Comparison of ENCODE assay signal across 32 cellular contexts in the genomic region with DNA sequence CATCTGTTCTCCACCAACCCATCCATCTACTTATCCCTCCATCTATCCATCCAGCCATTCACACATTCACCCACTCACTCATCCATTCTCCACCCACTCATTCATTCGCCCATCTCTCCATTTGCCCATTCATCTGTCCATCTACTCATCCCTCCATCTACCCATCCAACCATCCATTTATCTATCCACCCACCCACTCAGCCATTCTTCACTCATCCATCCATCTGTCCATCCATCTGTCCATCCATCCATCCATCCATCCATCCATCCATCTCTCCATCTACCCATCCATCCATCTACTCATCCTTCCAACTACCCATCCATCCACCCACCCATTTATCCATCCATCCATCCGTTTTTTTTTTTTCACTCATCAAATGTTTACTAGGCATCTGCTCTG. TPM values are rescaled to one million over a fixed set of nuclear protein-coding genes. Genes with fewer than 3 reads are reported as not detected.
"Had no signal": no experiment of that assay in that cellular context is flagged by ENCODE, and none has a peak within 500 bp of the region (broad histone marks: within the 10 kb centered on the region; RNA-seq: fewer than 3 reads in every experiment).

No MANE protein-coding gene starts in this region.

- ATAC-seq: natural killer cell; psoas muscle; right cardiac atrium; sciatic nerve; stimulated activated memory B cell treated with anti-CD40 and anti-IgM and Interleukin-4, amounts not matched to agents 10 μg/mL and 1 μg/mL and 100 μg/mL, for 72 hours; stimulated activated naive CD8-positive, alpha-beta T cell treated with anti-CD3 and anti-CD28 coated beads, Interleukin-15, amount 100 ng/mL, for 72 hours; stimulated activated naive CD8-positive, alpha-beta T cell treated with anti-CD3 and anti-CD28 coated beads, Interleukin-15, Interleukin-2, amounts not matched to agents 100 U/mL and 50 U/mL, for 24 hours; upper lobe of right lung had no signal

- H3K9ac ChIP-seq: neural progenitor cell, parathyroid adenoma had no signal

- H2AFZ ChIP-seq: neural progenitor cell, parathyroid adenoma had no signal

- H3K79me2 ChIP-seq: parathyroid adenoma had no signal

- H3K4me1 ChIP-seq: neural progenitor cell, parathyroid adenoma, psoas muscle, testis, tibial artery, upper lobe of right lung, uterus had no signal

- H3K27ac ChIP-seq: neural progenitor cell, ovary, parathyroid adenoma, psoas muscle, skin epidermis, spleen, suprapubic skin, testis, tibial artery, transverse colon, upper lobe of right lung, uterus had no signal

- H3K36me3 ChIP-seq: neural progenitor cell, ovary, spleen, suprapubic skin, tibial artery, transverse colon, upper lobe of right lung, uterus had no signal

- H3K4me2 ChIP-seq: neural progenitor cell, smooth muscle cell had no signal

- H3K4me3 ChIP-seq: neural progenitor cell, ovary, psoas muscle, skin epidermis, smooth muscle cell, spleen, suprapubic skin, testis, tibial artery, transverse colon, upper lobe of right lung, uterus had no signal

- H3K27me3 ChIP-seq: neural progenitor cell, ovary, testis, transverse colon, upper lobe of right lung, uterus had no signal

- DNase-seq: natural killer cell; occipital lobe; ovary; posterior cingulate gyrus; psoas muscle; right cardiac atrium; spleen; stimulated activated CD4-positive, alpha-beta T cell treated with anti-CD3 and anti-CD28 coated beads, Interleukin-12 subunit alpha, Interleukin-12 subunit beta, amount 100 ng/mL, for 4 hours; stimulated activated CD4-positive, alpha-beta T cell treated with anti-CD3 and anti-CD28 coated beads, Interleukin-1b, Interleukin-23, amount 100 ng/mL, for 48 hours; stimulated activated CD4-positive, alpha-beta T cell treated with anti-CD3 and anti-CD28 coated beads, Interleukin-4, amount 100 ng/mL, for 1 hour; stimulated activated CD4-positive, alpha-beta T cell treated with anti-CD3 and anti-CD28 coated beads, Interleukin-4, amount 100 ng/mL, for 4 hours; stimulated activated CD8-positive, alpha-beta memory T cell treated with anti-CD3 and anti-CD28 coated beads, Interleukin-4, amount 100 ng/mL, for 48 hours; stimulated activated naive CD4-positive, alpha-beta T cell; stimulated activated naive CD8-positive, alpha-beta T cell treated with anti-CD3 and anti-CD28 coated beads, Interleukin-15, amount 100 ng/mL, for 72 hours; stimulated activated naive CD8-positive, alpha-beta T cell treated with anti-CD3 and anti-CD28 coated beads, Interleukin-15, Interleukin-2, amounts not matched to agents 100 U/mL and 50 U/mL, for 24 hours; substantia nigra; testis; upper lobe of right lung; uterus had no signal

- H3K9me3 ChIP-seq: ovary, psoas muscle, suprapubic skin, testis, tibial artery, transverse colon, upper lobe of right lung, uterus had no signal

RNA-seq across cellular contexts. Expression of a gene that starts 13.9 kb away (rescaled TPM):
- total RNA-seq: natural killer cell, occipital lobe, osteoblast, progenitor cell of endocrine pancreas, psoas muscle, renal cortical epithelial cell, sciatic nerve had no signal
- polyA plus RNA-seq: neural cell, ovary had no signal
